33 cellular contexts compared by ENCODE assay signal in genomic region chr19:57421037-57421436, GRCh38. TPM values are rescaled to one million over a fixed set of nuclear protein-coding genes. Genes with fewer than 3 reads are reported as not detected.
"Had no signal": no experiment of that assay in that cellular context is flagged by ENCODE, and none has a peak within 500 bp of the region (broad histone marks: within the 10 kb centered on the region; RNA-seq: fewer than 3 reads in every experiment).

No MANE protein-coding gene starts in this region.

- H3K27me3 Mint-ChIP-seq: activated CD4-positive, alpha-beta memory T cell treated with anti-CD3 and anti-CD28 coated beads, Interleukin-2, amount 10 ng/mL, durations not matched to agents 7 days and 5 days; activated CD8-positive, alpha-beta memory T cell treated with anti-CD3 and anti-CD28 coated beads, Interleukin-2, amount 10 ng/mL, durations not matched to agents 7 days and 5 days; activated naive CD4-positive, alpha-beta T cell treated with anti-CD3 and anti-CD28 coated beads, Interleukin-2, amount 10 ng/mL, durations not matched to agents 7 days and 5 days; activated naive CD8-positive, alpha-beta T cell treated with anti-CD3 and anti-CD28 coated beads for 36 hours; central memory CD8-positive, alpha-beta T cell had no signal

- DNase-seq: activated CD4-positive, alpha-beta memory T cell treated with anti-CD3 and anti-CD28 coated beads, Interleukin-2, amount 10 ng/mL, durations not matched to agents 7 days and 5 days; activated CD4-positive, alpha-beta T cell treated with anti-CD3 and anti-CD28 coated beads for 1 hour; activated CD4-positive, alpha-beta T cell treated with anti-CD3 and anti-CD28 coated beads for 48 hours; activated CD4-positive, CD25-positive, alpha-beta regulatory T cell; activated CD8-positive, alpha-beta memory T cell treated with anti-CD3 and anti-CD28 coated beads for 24 hours; activated CD8-positive, alpha-beta memory T cell treated with anti-CD3 and anti-CD28 coated beads, Interleukin-2, amount 10 ng/mL, durations not matched to agents 7 days and 5 days; activated CD8-positive, alpha-beta memory T cell treated with anti-CD3 and anti-CD28 coated beads, Interleukin-2, amount 50 U/mL, for 48 hours; activated effector memory CD4-positive, alpha-beta T cell treated with Interleukin-2 at 50 U/mL for 16 hours; activated naive CD4-positive, alpha-beta T cell treated with anti-CD3 and anti-CD28 coated beads, Interleukin-2, amount 10 ng/mL, durations not matched to agents 7 days and 5 days; activated naive CD8-positive, alpha-beta T cell treated with anti-CD3 and anti-CD28 coated beads for 36 hours; activated T-cell treated with anti-CD3 and anti-CD28 coated beads, Interleukin-2, amount 50 U/mL, for 48 hours; amniotic stem cell; aorta; brain microvascular endothelial cell; Karpas-422; MG63; NCI-H1048; NCI-H1105 treated with DMSO at 0.1 percent for 48 hours; NCI-H1436; NCI-H1694; NCI-H1930; NCI-H2081 treated with DMSO at 0.1 percent for 48 hours; NCI-H345; NCI-H524 treated with DMSO at 0.1 percent for 48 hours; NCI-H748 treated with DMSO at 0.1 percent for 48 hours; NK-92 treated with Interleukin-12 subunit alpha and Interleukin-12 subunit beta, amount 100 ng/mL, for 24 hours; SHP77; SJCRH30; T1000; WERI-Rb-1 had no signal

- H3K4me3 ChIP-seq: MG63, SJCRH30, SK-N-MC had no signal

- H3K4me1 Mint-ChIP-seq: activated CD4-positive, alpha-beta memory T cell treated with anti-CD3 and anti-CD28 coated beads, Interleukin-2, amount 10 ng/mL, durations not matched to agents 7 days and 5 days; activated CD8-positive, alpha-beta memory T cell treated with anti-CD3 and anti-CD28 coated beads, Interleukin-2, amount 10 ng/mL, durations not matched to agents 7 days and 5 days; activated naive CD4-positive, alpha-beta T cell treated with anti-CD3 and anti-CD28 coated beads, Interleukin-2, amount 10 ng/mL, durations not matched to agents 7 days and 5 days had no signal

- H3K27ac ChIP-seq: brain microvascular endothelial cell, SJCRH30, SK-N-MC, WERI-Rb-1 had no signal

- ATAC-seq: activated CD8-positive, alpha-beta memory T cell treated with anti-CD3 and anti-CD28 coated beads, Interleukin-2, amount 10 ng/mL, durations not matched to agents 7 days and 5 days had no signal

- H3K27me3 ChIP-seq: brain microvascular endothelial cell, MG63, SJCRH30 had no signal

- H3K27ac Mint-ChIP-seq: activated CD4-positive, alpha-beta memory T cell treated with anti-CD3 and anti-CD28 coated beads, Interleukin-2, amount 10 ng/mL, durations not matched to agents 7 days and 5 days; activated CD8-positive, alpha-beta memory T cell treated with anti-CD3 and anti-CD28 coated beads, Interleukin-2, amount 10 ng/mL, durations not matched to agents 7 days and 5 days; activated naive CD4-positive, alpha-beta T cell treated with anti-CD3 and anti-CD28 coated beads, Interleukin-2, amount 10 ng/mL, durations not matched to agents 7 days and 5 days; activated naive CD8-positive, alpha-beta T cell treated with anti-CD3 and anti-CD28 coated beads for 36 hours had no signal

- H3K4me3 Mint-ChIP-seq: activated CD4-positive, alpha-beta memory T cell treated with anti-CD3 and anti-CD28 coated beads, Interleukin-2, amount 10 ng/mL, durations not matched to agents 7 days and 5 days; activated CD8-positive, alpha-beta memory T cell treated with anti-CD3 and anti-CD28 coated beads, Interleukin-2, amount 10 ng/mL, durations not matched to agents 7 days and 5 days; activated naive CD4-positive, alpha-beta T cell treated with anti-CD3 and anti-CD28 coated beads, Interleukin-2, amount 10 ng/mL, durations not matched to agents 7 days and 5 days; activated naive CD8-positive, alpha-beta T cell treated with anti-CD3 and anti-CD28 coated beads for 36 hours; central memory CD8-positive, alpha-beta T cell had no signal

- H3K4me1 ChIP-seq: SJCRH30 had no signal

RNA-seq across cellular contexts. Expression of gene VN1R1, which starts 35.9 kb away (rescaled TPM):
- total RNA-seq: RPMI7951 had no signal
